19 cellular contexts compared by ENCODE assay signal in genomic region chr3:123272547-123272946, GRCh38.
A peak's percentile ranks its signal among the peaks of the same experiment; 100 is the strongest.
DNase-seq lines count a peak whose midpoint lies in the region; ATAC-seq and TF ChIP-seq lines count a peak whose summit lies in the region.
"Had no signal": no experiment of that assay in that cellular context is flagged by ENCODE, and none has a peak within 500 bp of the region (broad histone marks: within the 10 kb centered on the region; RNA-seq: fewer than 3 reads in every experiment).

No MANE protein-coding gene starts in this region.

- no peak overlapping the region for H3K4me2 ChIP-seq in PC-3 (ENCODE audit: low read length)
- H3K4me2 ChIP-seq in mesenchymal stem cell (ENCODE audit: low read length, poor library complexity, severe bottlenecking), result no peak overlapping the region

- H3K27ac ChIP-seq in PC-3 (ENCODE audit: low read length) (peak overlapping the region; percentile 45), mesenchymal stem cell (ENCODE audit: low read length, poor library complexity, severe bottlenecking) (no peak overlapping the region)
- H3K27ac ChIP-seq: colonic mucosa, HL-60, Peyer's patch, stomach had no signal

- no peak overlapping the region for H2AK5ac ChIP-seq in mesenchymal stem cell (ENCODE audit: low read length, severe bottlenecking)

- no peaks in the 10 kb centered on the region for H3K9me3 ChIP-seq in PC-3 (ENCODE audit: low read length)
- H3K9me3 ChIP-seq in mesenchymal stem cell (ENCODE audit: control insufficient read depth, low read length), result no peaks in the 10 kb centered on the region
- H3K9me3 ChIP-seq: colonic mucosa, Peyer's patch, stomach had no signal

- peaks cover 2% of the 10 kb centered on the region for H3K79me1 ChIP-seq in mesenchymal stem cell (replicated peaks; ENCODE audit: low read length, poor library complexity, severe bottlenecking)

- H4K8ac ChIP-seq in mesenchymal stem cell (ENCODE audit: low read length), result no peak overlapping the region

- H3K14ac ChIP-seq in mesenchymal stem cell (ENCODE audit: low read length in 2 of 2), result no peak overlapping the region

- peaks cover 4% of the 10 kb centered on the region for H3F3A ChIP-seq in PC-3 (ENCODE audit: low read length, unreplicated experiment)

- no peak overlapping the region for H2AFZ ChIP-seq in PC-3 (ENCODE audit: low read length)
- H2AFZ ChIP-seq in mesenchymal stem cell (ENCODE audit: low read depth, low read length), result no peak overlapping the region

- no peak overlapping the region for H2BK120ac ChIP-seq in mesenchymal stem cell (ENCODE audit: low read depth, low read length)

- WGBS in mesenchymal stem cell, result 100% methylated on average over 2 of the region's 2 CpGs

- no peak overlapping the region for H2BK15ac ChIP-seq in mesenchymal stem cell (ENCODE audit: low read depth, poor library complexity, severe bottlenecking)

- H2BK5ac ChIP-seq in mesenchymal stem cell (ENCODE audit: low read depth, low read length, poor library complexity, severe bottlenecking), result no peak overlapping the region

- no peak overlapping the region for H3K23ac ChIP-seq in mesenchymal stem cell (ENCODE audit: low read length in 2 of 2)

- CTCF ChIA-PET in PC-3 (lab: Charles Lee), result no interaction called here

- H3K27me3 ChIP-seq in PC-3 (ENCODE audit: low read length), result no peaks in the 10 kb centered on the region
- H3K27me3 ChIP-seq in mesenchymal stem cell (ENCODE audit: control insufficient read depth in 1 of 2, insufficient read depth in 1 of 2, low read length in 2 of 2), result no peaks in the 10 kb centered on the region
- H3K27me3 ChIP-seq: colonic mucosa, Peyer's patch, stomach had no signal

- no peaks in the 10 kb centered on the region for H3K79me2 ChIP-seq in PC-3 (ENCODE audit: low read length)

- H3K4me3 ChIP-seq in PC-3 (ENCODE audit: low read length) (no peak overlapping the region), choroid plexus epithelial cell (ENCODE audit: low read depth, low read length) (no peak overlapping the region), mesenchymal stem cell (ENCODE audit: insufficient read depth in 1 of 2, low read depth in 1 of 2, low read length in 2 of 2) (no peak overlapping the region)
- H3K4me3 ChIP-seq: colonic mucosa, Peyer's patch, skin epidermis, stomach had no signal

- no peak overlapping the region for H4K91ac ChIP-seq in mesenchymal stem cell (ENCODE audit: low read length)

- H3K18ac ChIP-seq in mesenchymal stem cell (ENCODE audit: low read depth in 1 of 2, low read length in 2 of 2), result no peak overlapping the region

- no peak overlapping the region for H2BK12ac ChIP-seq in mesenchymal stem cell (ENCODE audit: low read length in 2 of 2)

- DNase-seq in COLO829 (ENCODE audit: low spot score), result peak; percentile 65
- DNase-seq in PC-3, result peak; percentile 22
- DNase-seq in choroid plexus epithelial cell (ENCODE audit: low read depth), result peak; percentile 26
- DNase-seq in mesenchymal stem cell, result peak; percentile 38
- no peak for DNase-seq in H4 (ENCODE audit: low spot score)
- no peak for DNase-seq in activated CD8-positive, alpha-beta memory T cell treated with anti-CD3 and anti-CD28 coated beads, Interleukin-2, amount 50 U/mL, for 4 hours
- no peak for DNase-seq in DMS153 treated with DMSO at 0.1 percent for 48 hours (lab: John Stamatoyannopoulos, UW; ENCODE audit: unreplicated experiment)
- DNase-seq: activated CD4-positive, alpha-beta T cell treated with anti-CD3 and anti-CD28 coated beads, Interleukin-2, amount 10 ng/mL, durations not matched to agents 24 days and 14 days; activated T-cell treated with anti-CD3 and anti-CD28 coated beads, Interleukin-2, amount 50 U/mL, for 4 hours; AML-193; colonic mucosa; NCI-H187 treated with DMSO at 0.1 percent for 48 hours; NCI-H748 treated with DMSO at 0.1 percent for 48 hours; nucleus accumbens; Peyer's patch; stomach had no signal

- H3K4ac ChIP-seq in mesenchymal stem cell (ENCODE audit: low read depth in 1 of 2, low read length in 2 of 2), result no peak overlapping the region

- H3K9ac ChIP-seq in PC-3 (ENCODE audit: low read length) (no peak overlapping the region), mesenchymal stem cell (ENCODE audit: low read length) (peak overlapping the region; percentile 79)

- H3K36me3 ChIP-seq in PC-3 (ENCODE audit: low read depth, low read length), result no peaks in the 10 kb centered on the region
- peaks cover 0 to 10% of the 10 kb centered on the region in 2 experiments for H3K36me3 ChIP-seq in mesenchymal stem cell (ENCODE audit: control insufficient read depth in 1 of 2, insufficient read depth in 2 of 2, low read depth in 1 of 2, low read length in 2 of 2)
- H3K36me3 ChIP-seq: colonic mucosa had no signal

- ATAC-seq in PC-3 (peak; percentile 5; the same call in 1 of the 2 replicates), GM18517 (IDR thresholded peaks at IDR 0.05; ENCODE audit: unreplicated experiment) (no peak)
- ATAC-seq: activated T-cell treated with anti-CD3 and anti-CD28 coated beads, Interleukin-2, amount 50 U/mL, for 4 hours had no signal

- no peaks in the 10 kb centered on the region for H3K9me2 ChIP-seq in PC-3 (replicated peaks; ENCODE audit: low read length)

- TF ChIP-seq CTCF in PC-3 (conservative IDR thresholded peaks at IDR 0.05; ENCODE audit: low read depth, low read length), result no peak
- no peak for TF ChIP-seq CTCF in choroid plexus epithelial cell (conservative IDR thresholded peaks at IDR 0.05; ENCODE audit: low read depth, low read length)

- H4K20me1 ChIP-seq in PC-3 (ENCODE audit: low read length), result no peaks in the 10 kb centered on the region

- POLR2A ChIA-PET in PC-3 (lab: Charles Lee; ENCODE audit: unreplicated experiment), result no interaction called here

- intact Hi-C loops in PC-3 (cut with micrococcal nuclease), result no loop called here

- H3K4me1 ChIP-seq in PC-3 (ENCODE audit: insufficient read depth, low read length), result peaks cover 19% of the 10 kb centered on the region
- H3K4me1 ChIP-seq in mesenchymal stem cell (ENCODE audit: control insufficient read depth, insufficient read depth, low read depth, low read length), result no peaks in the 10 kb centered on the region
- H3K4me1 ChIP-seq: colonic mucosa, Peyer's patch had no signal

- no TSS peak for BruUV-seq in PC-3 (replicated peaks; lab: Mats Ljungman, UMichigan)

Comparison
In these comparisons a context has a peak if more than half of its experiments do, and no peak if none do; other contexts are left out.
1. DNase-seq: peak in COLO829 (single experiment), PC-3 (single experiment), choroid plexus epithelial cell (single experiment) and mesenchymal stem cell (single experiment); none in H4 (single experiment), activated CD8-positive, alpha-beta memory T cell treated with anti-CD3 and anti-CD28 coated beads, Interleukin-2, amount 50 U/mL, for 4 hours (single experiment) and DMS153 treated with DMSO at 0.1 percent for 48 hours (single experiment).